In genomic region chr14:74920281-74920680, GRCh38 we compare ENCODE assay signal across 34 cellular contexts. TPM values are rescaled to one million over a fixed set of nuclear protein-coding genes. Genes with fewer than 3 reads are reported as not detected.
"Had no signal": no experiment of that assay in that cellular context is flagged by ENCODE, and none has a peak within 500 bp of the region (broad histone marks: within the 10 kb centered on the region; RNA-seq: fewer than 3 reads in every experiment).

No MANE protein-coding gene starts in this region.

- H3K27me3 Mint-ChIP-seq: stimulated activated memory B cell treated with anti-CD40 and anti-IgM and Interleukin-4, amounts not matched to agents 10 μg/mL and 1 μg/mL and 100 μg/mL, for 72 hours; stimulated activated naive CD8-positive, alpha-beta T cell treated with anti-CD3 and anti-CD28 coated beads, Interleukin-15, amount 100 ng/mL, for 72 hours had no signal

- H3K4me2 ChIP-seq: smooth muscle cell had no signal

- H3K4me3 ChIP-seq: ovary, psoas muscle, right lobe of liver, skin epidermis, smooth muscle cell, spleen, suprapubic skin, testis, tibial artery, transverse colon, upper lobe of right lung, uterus had no signal

- H3K27ac Mint-ChIP-seq: naive thymus-derived CD8-positive, alpha-beta T cell; natural killer cell treated with Interleukin-12 subunit alpha and Interleukin-12 subunit beta and Interleukin-15 and Interleukin-18, amount 100 ng/mL, for 72 hours; nephron progenitor cell; progenitor cell of endocrine pancreas; stimulated activated memory B cell treated with anti-CD40 and anti-IgM and Interleukin-4, amounts not matched to agents 10 μg/mL and 1 μg/mL and 100 μg/mL, for 72 hours; stimulated activated naive CD8-positive, alpha-beta T cell treated with anti-CD3 and anti-CD28 coated beads, Interleukin-15, amount 100 ng/mL, for 72 hours; type B pancreatic cell had no signal

- H3K9me3 Mint-ChIP-seq: naive thymus-derived CD8-positive, alpha-beta T cell; natural killer cell treated with Interleukin-12 subunit alpha and Interleukin-12 subunit beta and Interleukin-15 and Interleukin-18, amount 100 ng/mL, for 72 hours; nephron progenitor cell; neural crest cell; stimulated activated memory B cell treated with anti-CD40 and anti-IgM and Interleukin-4, amounts not matched to agents 10 μg/mL and 1 μg/mL and 100 μg/mL, for 72 hours; stimulated activated naive CD8-positive, alpha-beta T cell treated with anti-CD3 and anti-CD28 coated beads, Interleukin-15, amount 100 ng/mL, for 72 hours; type B pancreatic cell had no signal

- H3K79me2 ChIP-seq: parathyroid adenoma had no signal

- ATAC-seq: naive thymus-derived CD8-positive, alpha-beta T cell; natural killer cell treated with Interleukin-12 subunit alpha and Interleukin-12 subunit beta and Interleukin-15 and Interleukin-18, amount 100 ng/mL, for 72 hours; psoas muscle; right cardiac atrium; right lobe of liver; stimulated activated memory B cell treated with anti-CD40 and anti-IgM and Interleukin-4, amounts not matched to agents 10 μg/mL and 1 μg/mL and 100 μg/mL, for 72 hours; stimulated activated naive CD8-positive, alpha-beta T cell treated with anti-CD3 and anti-CD28 coated beads, Interleukin-15, amount 100 ng/mL, for 72 hours; stimulated activated naive CD8-positive, alpha-beta T cell treated with anti-CD3 and anti-CD28 coated beads, Interleukin-15, Interleukin-2, amounts not matched to agents 100 U/mL and 50 U/mL, for 24 hours; upper lobe of right lung had no signal

- H3K9me3 ChIP-seq: neutrophil, ovary, psoas muscle, right lobe of liver, spleen, suprapubic skin, testis, tibial artery, transverse colon, upper lobe of right lung, uterus had no signal

- H3K27me3 ChIP-seq: ovary, right lobe of liver, suprapubic skin, testis, tibial artery, transverse colon, upper lobe of right lung, uterus had no signal

- H3K36me3 ChIP-seq: neutrophil, ovary, right lobe of liver, spleen, suprapubic skin, transverse colon, upper lobe of right lung, uterus had no signal

- H3K4me1 ChIP-seq: parathyroid adenoma had no signal

- H3K36me3 Mint-ChIP-seq: naive thymus-derived CD8-positive, alpha-beta T cell; natural killer cell treated with Interleukin-12 subunit alpha and Interleukin-12 subunit beta and Interleukin-15 and Interleukin-18, amount 100 ng/mL, for 72 hours; stimulated activated memory B cell treated with anti-CD40 and anti-IgM and Interleukin-4, amounts not matched to agents 10 μg/mL and 1 μg/mL and 100 μg/mL, for 72 hours; type B pancreatic cell had no signal

- H2AFZ ChIP-seq: parathyroid adenoma had no signal

- H3K9ac ChIP-seq: parathyroid adenoma had no signal

- H3K27ac ChIP-seq: neutrophil, ovary, parathyroid adenoma, psoas muscle, right lobe of liver, skin epidermis, spleen, suprapubic skin, testis, tibial artery, transverse colon, upper lobe of right lung, uterus had no signal

- H3K4me3 Mint-ChIP-seq: naive thymus-derived CD8-positive, alpha-beta T cell; natural killer cell treated with Interleukin-12 subunit alpha and Interleukin-12 subunit beta and Interleukin-15 and Interleukin-18, amount 100 ng/mL, for 72 hours; nephron progenitor cell; neural crest cell; stimulated activated memory B cell treated with anti-CD40 and anti-IgM and Interleukin-4, amounts not matched to agents 10 μg/mL and 1 μg/mL and 100 μg/mL, for 72 hours; stimulated activated naive CD8-positive, alpha-beta T cell treated with anti-CD3 and anti-CD28 coated beads, Interleukin-15, amount 100 ng/mL, for 72 hours; type B pancreatic cell had no signal

- DNase-seq: naive thymus-derived CD8-positive, alpha-beta T cell; nephron progenitor cell; ovary; psoas muscle; right lobe of liver; stimulated activated CD4-positive, alpha-beta T cell treated with anti-CD3 and anti-CD28 coated beads, Interleukin-12 subunit alpha, Interleukin-12 subunit beta, amount 100 ng/mL, for 4 hours; stimulated activated CD4-positive, alpha-beta T cell treated with anti-CD3 and anti-CD28 coated beads, Interleukin-1b, Interleukin-23, amount 100 ng/mL, for 48 hours; stimulated activated CD4-positive, alpha-beta T cell treated with anti-CD3 and anti-CD28 coated beads, Interleukin-4, amount 100 ng/mL, for 1 hour; stimulated activated CD4-positive, alpha-beta T cell treated with anti-CD3 and anti-CD28 coated beads, Interleukin-4, amount 100 ng/mL, for 4 hours; stimulated activated CD8-positive, alpha-beta memory T cell treated with anti-CD3 and anti-CD28 coated beads, Interleukin-4, amount 100 ng/mL, for 48 hours; stimulated activated naive CD4-positive, alpha-beta T cell; stimulated activated naive CD8-positive, alpha-beta T cell treated with anti-CD3 and anti-CD28 coated beads, Interleukin-15, amount 100 ng/mL, for 72 hours; stimulated activated naive CD8-positive, alpha-beta T cell treated with anti-CD3 and anti-CD28 coated beads, Interleukin-15, Interleukin-2, amounts not matched to agents 100 U/mL and 50 U/mL, for 24 hours; substantia nigra; testis; transverse colon; upper lobe of right lung; uterus had no signal

RNA-seq across cellular contexts. Expression of gene RPS6KL1, which starts 2.8 kb away (rescaled TPM):
- total RNA-seq: smooth muscle cell had no signal

RNA-seq across cellular contexts. Expression of gene PGF, which starts 35.1 kb away (rescaled TPM):
- total RNA-seq: naive thymus-derived CD8-positive, alpha-beta T cell; natural killer cell treated with Interleukin-12 subunit alpha and Interleukin-12 subunit beta and Interleukin-15 and Interleukin-18, amount 100 ng/mL, for 72 hours had no signal

RNA-seq across cellular contexts. Expression of gene PROX2, which starts 44.3 kb away (rescaled TPM):
- total RNA-seq: neural crest cell, omental fat pad, ovary, progenitor cell of endocrine pancreas, psoas muscle, renal cortical epithelial cell, right cardiac atrium, right lobe of liver, smooth muscle cell, upper lobe of right lung, urinary bladder, uterus had no signal
